In genomic region chr19:10183926-10184325, GRCh38 we compare ENCODE assay signal across 18 cellular contexts. TPM values are rescaled to one million over a fixed set of nuclear protein-coding genes. Genes with fewer than 3 reads are reported as not detected.
DNase-seq lines count a peak whose midpoint lies in the region; ATAC-seq and TF ChIP-seq lines count a peak whose summit lies in the region.
"Had no signal": no experiment of that assay in that cellular context is flagged by ENCODE, and none has a peak within 500 bp of the region (broad histone marks: within the 10 kb centered on the region; RNA-seq: fewer than 3 reads in every experiment).

No MANE protein-coding gene starts in this region.

- peaks cover 20% of the 10 kb centered on the region for H3K4me1 Mint-ChIP-seq in stimulated activated naive CD8-positive, alpha-beta T cell treated with anti-CD3 and anti-CD28 coated beads, Interleukin-15, Interleukin-2, amounts not matched to agents 100 ng/mL and 50 ng/mL, for 24 hours (ENCODE audit: low read depth)
- H3K4me1 Mint-ChIP-seq in immature natural killer cell: peaks cover 21 to 26% of the 10 kb centered on the region in 2 donors
- H3K4me1 Mint-ChIP-seq in type B pancreatic cell (ENCODE audit: unreplicated experiment): no peaks in the 10 kb centered on the region

- DNase-seq in stimulated activated naive CD8-positive, alpha-beta T cell treated with anti-CD3 and anti-CD28 coated beads, Interleukin-15, Interleukin-2, amounts not matched to agents 100 U/mL and 50 U/mL, for 24 hours: no peak
- no peak for DNase-seq in immature natural killer cell
- DNase-seq in type B pancreatic cell (ENCODE audit: extremely low spot score, unreplicated experiment): no peak
- no peak for DNase-seq in NCI-H774 (lab: John Stamatoyannopoulos, UW)
- DNase-seq: brain microvascular endothelial cell; H7; NCI-H1930; NCI-H446; ovary; Right ventricle myocardium superior; stimulated activated CD4-positive, alpha-beta T cell treated with anti-CD3 and anti-CD28 coated beads, Interleukin-1b, Interleukin-23, amount 100 ng/mL, for 48 hours had no signal

- TF ChIP-seq CTCF in VCaP (conservative IDR thresholded peaks at IDR 0.05) (no peak), type B pancreatic cell (conservative IDR thresholded peaks at IDR 0.05) (no peak)

- H3K27ac ChIP-seq in VCaP: peak overlapping the region; percentile 70
- H3K27ac ChIP-seq: brain microvascular endothelial cell, esophagus muscularis mucosa, ovary had no signal

- no peaks in the 10 kb centered on the region for H3K9me3 Mint-ChIP-seq in stimulated activated naive CD8-positive, alpha-beta T cell treated with anti-CD3 and anti-CD28 coated beads, Interleukin-15, Interleukin-2, amounts not matched to agents 100 ng/mL and 50 ng/mL, for 24 hours
- no peaks in the 10 kb centered on the region for H3K9me3 Mint-ChIP-seq in immature natural killer cell
- no peaks in the 10 kb centered on the region for H3K9me3 Mint-ChIP-seq in type B pancreatic cell

- H3K4me3 Mint-ChIP-seq in stimulated activated naive CD8-positive, alpha-beta T cell treated with anti-CD3 and anti-CD28 coated beads, Interleukin-15, Interleukin-2, amounts not matched to agents 100 ng/mL and 50 ng/mL, for 24 hours: no peak overlapping the region
- H3K4me3 Mint-ChIP-seq in immature natural killer cell (no peak overlapping the region), type B pancreatic cell (no peak overlapping the region)
- H3K4me3 Mint-ChIP-seq: activated naive CD8-positive, alpha-beta T cell had no signal

- H3K27me3 Mint-ChIP-seq in stimulated activated naive CD8-positive, alpha-beta T cell treated with anti-CD3 and anti-CD28 coated beads, Interleukin-15, Interleukin-2, amounts not matched to agents 100 ng/mL and 50 ng/mL, for 24 hours: no peaks in the 10 kb centered on the region
- peaks cover 0 to 4% (median 0%) of the 10 kb centered on the region in 3 donors for H3K27me3 Mint-ChIP-seq in immature natural killer cell (ENCODE audit: low read depth in 3 of 3)
- H3K27me3 Mint-ChIP-seq in type B pancreatic cell: no peaks in the 10 kb centered on the region
- H3K27me3 Mint-ChIP-seq: activated naive CD8-positive, alpha-beta T cell had no signal

- peak overlapping the region; percentile 72 for H3K27ac Mint-ChIP-seq in stimulated activated naive CD8-positive, alpha-beta T cell treated with anti-CD3 and anti-CD28 coated beads, Interleukin-15, Interleukin-2, amounts not matched to agents 100 ng/mL and 50 ng/mL, for 24 hours
- H3K27ac Mint-ChIP-seq in immature natural killer cell (peak overlapping the region in 5 of 6 donors; percentile 14 to 65 (median 46)), type B pancreatic cell (peak overlapping the region; percentile 86)
- H3K27ac Mint-ChIP-seq: activated naive CD8-positive, alpha-beta T cell had no signal

- H3K36me3 Mint-ChIP-seq in stimulated activated naive CD8-positive, alpha-beta T cell treated with anti-CD3 and anti-CD28 coated beads, Interleukin-15, Interleukin-2, amounts not matched to agents 100 ng/mL and 50 ng/mL, for 24 hours (ENCODE audit: low read depth): peaks cover 41% of the 10 kb centered on the region
- H3K36me3 Mint-ChIP-seq in immature natural killer cell (peaks cover 0 to 17% (median 5%) of the 10 kb centered on the region in 3 donors), type B pancreatic cell (peaks cover 3% of the 10 kb centered on the region)

- ATAC-seq in stimulated activated naive CD8-positive, alpha-beta T cell treated with anti-CD3 and anti-CD28 coated beads, Interleukin-15, Interleukin-2, amounts not matched to agents 100 U/mL and 50 U/mL, for 24 hours: no peak
- ATAC-seq in GM18511 (IDR thresholded peaks at IDR 0.05; ENCODE audit: unreplicated experiment): no peak
- no peak for ATAC-seq in HG02840 (IDR thresholded peaks at IDR 0.05; ENCODE audit: low FRiP score, unreplicated experiment)
- ATAC-seq: sciatic nerve had no signal

RNA-seq across cellular contexts. Expression of gene DNMT1, which starts 10.8 kb away (rescaled TPM):
- 100 to 1,000 TPM in 1 of 3 donors, 10 to 100 TPM in 2; 21.8 to 162 (median 43.3) TPM for polyA plus RNA-seq in immature natural killer cell
- 85.0 and 167 TPM in 2 replicates for total RNA-seq in type B pancreatic cell (ENCODE audit: low replicate concordance)

RNA-seq across cellular contexts. Expression of gene S1PR2, which starts 47.2 kb away (rescaled TPM):
- polyA plus RNA-seq in immature natural killer cell: 1 to 10 TPM in 2 of 3 donors, under 1 TPM in 1; 0.79 to 2.7 (median 1.4) TPM
- 8.0 and 23.3 TPM in 2 replicates for total RNA-seq in type B pancreatic cell (ENCODE audit: low replicate concordance)
